Comparison of ENCODE assay signal across 12 cellular contexts in genomic region chr9:127754099-127754760, GRCh38. TPM values are rescaled to one million over a fixed set of nuclear protein-coding genes. Genes with fewer than 3 reads are reported as not detected.
DNase-seq lines count a peak whose midpoint lies in the region; ATAC-seq and TF ChIP-seq lines count a peak whose summit lies in the region.
"Had no signal": no experiment of that assay in that cellular context is flagged by ENCODE, and none has a peak within 500 bp of the region (broad histone marks: within the 10 kb centered on the region; RNA-seq: fewer than 3 reads in every experiment).

No MANE protein-coding gene starts in this region.

- H3K27me3 Mint-ChIP-seq in activated naive CD4-positive, alpha-beta T cell treated with anti-CD3 and anti-CD28 coated beads, Interleukin-2, amount 10 ng/mL, durations not matched to agents 7 days and 5 days: no peaks in the 10 kb centered on the region
- H3K27me3 Mint-ChIP-seq in CD4-positive, alpha-beta T cell: no peaks in the 10 kb centered on the region
- H3K27me3 Mint-ChIP-seq: activated naive CD4-positive, alpha-beta T cell treated with anti-CD3 and anti-CD28 coated beads, Interleukin-2, amount 50 U/mL, for 24 hours had no signal

- no peak for TF ChIP-seq CTCF in CD4-positive, alpha-beta T cell (IDR thresholded peaks at IDR 0.05)

- H3K36me3 Mint-ChIP-seq in activated naive CD4-positive, alpha-beta T cell treated with anti-CD3 and anti-CD28 coated beads, Interleukin-2, amount 10 ng/mL, durations not matched to agents 7 days and 5 days: peaks cover 31% of the 10 kb centered on the region
- peaks cover 78% of the 10 kb centered on the region for H3K36me3 Mint-ChIP-seq in stimulated activated effector memory CD8-positive, alpha-beta T cell treated with anti-CD3 and anti-CD28 coated beads, Interleukin-12 subunit alpha, Interleukin-12 subunit beta, amount 100 ng/mL, for 72 hours
- H3K36me3 Mint-ChIP-seq in CD4-positive, alpha-beta T cell (ENCODE audit: low read depth): peaks cover 50% of the 10 kb centered on the region

- intact Hi-C loops in Right ventricle myocardium inferior (cut with DNase I) (no loop called here), cardiac septum (cut with DNase I) (no loop called here), aorta (cut with DNase I) (no loop called here)
- intact Hi-C loops in CD4-positive, alpha-beta T cell (cut with DNase I, micrococcal nuclease): no loop called here

- ATAC-seq in Right ventricle myocardium inferior: peak; percentile 26
- ATAC-seq in aorta (ENCODE audit: low FRiP score): peak; percentile 9
- ATAC-seq in stimulated activated effector memory CD8-positive, alpha-beta T cell treated with anti-CD3 and anti-CD28 coated beads, Interleukin-12 subunit alpha, Interleukin-12 subunit beta, amount 100 ng/mL, for 72 hours: no peak
- ATAC-seq in CD4-positive, alpha-beta T cell (ENCODE audit: poor library complexity): no peak
- ATAC-seq: natural killer cell had no signal

- no peaks in the 10 kb centered on the region for H3K4me1 Mint-ChIP-seq in activated naive CD4-positive, alpha-beta T cell treated with anti-CD3 and anti-CD28 coated beads, Interleukin-2, amount 10 ng/mL, durations not matched to agents 7 days and 5 days
- H3K4me1 Mint-ChIP-seq in stimulated activated effector memory CD8-positive, alpha-beta T cell treated with anti-CD3 and anti-CD28 coated beads, Interleukin-12 subunit alpha, Interleukin-12 subunit beta, amount 100 ng/mL, for 72 hours: peaks cover 24% of the 10 kb centered on the region
- H3K4me1 Mint-ChIP-seq in CD4-positive, alpha-beta T cell (ENCODE audit: low read depth): peaks cover 13% of the 10 kb centered on the region

- DNase-seq in Right ventricle myocardium inferior (ENCODE audit: missing footprints) (no peak), cardiac septum (ENCODE audit: low spot score) (no peak), adipocyte (ENCODE audit: low read depth) (peak; percentile 43), islet precursor cell (peak; percentile 66), aorta (no peak)
- no peak for DNase-seq in activated naive CD4-positive, alpha-beta T cell treated with anti-CD3 and anti-CD28 coated beads, Interleukin-2, amount 10 ng/mL, durations not matched to agents 7 days and 5 days
- DNase-seq in stimulated activated effector memory CD8-positive, alpha-beta T cell treated with anti-CD3 and anti-CD28 coated beads, Interleukin-12 subunit alpha, Interleukin-12 subunit beta, amount 100 ng/mL, for 72 hours (ENCODE audit: low spot score in 2 of 2): no peak
- DNase-seq in CD4-positive, alpha-beta T cell: no peak
- DNase-seq: natural killer cell had no signal

- H3K4me1 ChIP-seq in adipocyte (ENCODE audit: control insufficient read depth, insufficient read depth, low read length) (no peaks in the 10 kb centered on the region), aorta (ENCODE audit: control insufficient read depth in 1 of 2, insufficient read depth in 2 of 2, low read length in 2 of 2) (no peaks in the 10 kb centered on the region)

- no peak overlapping the region for H3K4me3 Mint-ChIP-seq in activated naive CD4-positive, alpha-beta T cell treated with anti-CD3 and anti-CD28 coated beads, Interleukin-2, amount 10 ng/mL, durations not matched to agents 7 days and 5 days
- no peak overlapping the region for H3K4me3 Mint-ChIP-seq in stimulated activated effector memory CD8-positive, alpha-beta T cell treated with anti-CD3 and anti-CD28 coated beads, Interleukin-12 subunit alpha, Interleukin-12 subunit beta, amount 100 ng/mL, for 72 hours
- H3K4me3 Mint-ChIP-seq in CD4-positive, alpha-beta T cell: no peak overlapping the region
- H3K4me3 Mint-ChIP-seq: activated naive CD4-positive, alpha-beta T cell treated with anti-CD3 and anti-CD28 coated beads, Interleukin-2, amount 50 U/mL, for 24 hours; natural killer cell had no signal

- CTCF ChIA-PET in activated naive CD4-positive, alpha-beta T cell treated with anti-CD3 and anti-CD28 coated beads, Interleukin-2, amount 10 ng/mL, durations not matched to agents 7 days and 5 days (lab: Charles Lee): no interaction called here
- CTCF ChIA-PET in CD4-positive, alpha-beta T cell (lab: Charles Lee): no interaction called here

- no peak overlapping the region for H3K9ac ChIP-seq in adipocyte (ENCODE audit: low read length)

- H3K4me3 ChIP-seq in adipocyte (ENCODE audit: low read length) (no peak overlapping the region), aorta (ENCODE audit: low read length in 2 of 2) (no peak overlapping the region)

- H3K27ac ChIP-seq in aorta (ENCODE audit: low read depth in 1 of 2, low read length in 2 of 2): no peak overlapping the region
- H3K27ac ChIP-seq in CD4-positive, alpha-beta T cell (ENCODE audit: low read depth, low read length): no peak overlapping the region
- H3K27ac ChIP-seq: C4-2B had no signal

- POLR2A ChIA-PET in CD4-positive, alpha-beta T cell (lab: Charles Lee): no interaction called here

- peaks cover 47% of the 10 kb centered on the region for H3K27me3 ChIP-seq in adipocyte (replicated peaks; ENCODE audit: control insufficient read depth, insufficient read depth, low read length)
- H3K27me3 ChIP-seq in aorta (ENCODE audit: control insufficient read depth in 1 of 2, insufficient read depth in 2 of 2, low read length in 1 of 2): no peaks in the 10 kb centered on the region
- no peaks in the 10 kb centered on the region for H3K27me3 ChIP-seq in CD4-positive, alpha-beta T cell (ENCODE audit: control insufficient read depth, insufficient read depth, low read length)

- H3K27ac Mint-ChIP-seq in activated naive CD4-positive, alpha-beta T cell treated with anti-CD3 and anti-CD28 coated beads, Interleukin-2, amount 10 ng/mL, durations not matched to agents 7 days and 5 days: no peak overlapping the region
- H3K27ac Mint-ChIP-seq in stimulated activated effector memory CD8-positive, alpha-beta T cell treated with anti-CD3 and anti-CD28 coated beads, Interleukin-12 subunit alpha, Interleukin-12 subunit beta, amount 100 ng/mL, for 72 hours: no peak overlapping the region
- H3K27ac Mint-ChIP-seq in CD4-positive, alpha-beta T cell: no peak overlapping the region
- H3K27ac Mint-ChIP-seq: activated naive CD4-positive, alpha-beta T cell treated with anti-CD3 and anti-CD28 coated beads, Interleukin-2, amount 50 U/mL, for 24 hours had no signal

- H3K9me3 ChIP-seq in adipocyte (ENCODE audit: control insufficient read depth, low read length) (no peaks in the 10 kb centered on the region), aorta (ENCODE audit: control insufficient read depth, low read length) (no peaks in the 10 kb centered on the region)
- H3K9me3 ChIP-seq in CD4-positive, alpha-beta T cell (ENCODE audit: control insufficient read depth, low read length): no peaks in the 10 kb centered on the region

- WGBS in aorta, 2 donors: 30 to 36% methylated on average over 43 to 56 of the region's 56 CpGs

- no peaks in the 10 kb centered on the region for H3K36me3 ChIP-seq in adipocyte (ENCODE audit: control insufficient read depth, insufficient read depth, low read length, severe bottlenecking)
- no peaks in the 10 kb centered on the region for H3K36me3 ChIP-seq in aorta (ENCODE audit: control insufficient read depth in 1 of 2, insufficient read depth in 2 of 2, low read length in 1 of 2)

- no peaks in the 10 kb centered on the region for H3K9me3 Mint-ChIP-seq in activated naive CD4-positive, alpha-beta T cell treated with anti-CD3 and anti-CD28 coated beads, Interleukin-2, amount 10 ng/mL, durations not matched to agents 7 days and 5 days
- no peaks in the 10 kb centered on the region for H3K9me3 Mint-ChIP-seq in stimulated activated effector memory CD8-positive, alpha-beta T cell treated with anti-CD3 and anti-CD28 coated beads, Interleukin-12 subunit alpha, Interleukin-12 subunit beta, amount 100 ng/mL, for 72 hours
- H3K9me3 Mint-ChIP-seq in CD4-positive, alpha-beta T cell: no peaks in the 10 kb centered on the region
- H3K9me3 Mint-ChIP-seq: activated naive CD4-positive, alpha-beta T cell treated with anti-CD3 and anti-CD28 coated beads, Interleukin-2, amount 50 U/mL, for 24 hours; natural killer cell had no signal

RNA-seq across cellular contexts. Expression of gene TOR2A, which starts 19.1 kb away (rescaled TPM):
- total RNA-seq in Right ventricle myocardium inferior (3.8 TPM), cardiac septum (4.4 TPM), aorta (1 to 10 TPM; 5.8 to 8.0 TPM)
- 10 to 100 TPM in 1 of 2 donors, 1 to 10 TPM in 1; 4.5 to 12.7 TPM for polyA plus RNA-seq in aorta
- total RNA-seq in CD4-positive, alpha-beta T cell: 1 to 10 TPM; 7.6 to 8.2 TPM

RNA-seq across cellular contexts. Expression of gene SH2D3C, which starts 24.2 kb away (rescaled TPM):
- total RNA-seq in Right ventricle myocardium inferior (21.3 TPM), cardiac septum (16.0 TPM), aorta (10 to 100 TPM; 19.7 to 34.8 TPM)
- polyA plus RNA-seq in aorta: 1 to 10 TPM in 1 of 2 donors, under 1 TPM in 1; 0.13 to 2.0 TPM
- total RNA-seq in CD4-positive, alpha-beta T cell: 10 to 100 TPM; 10.9 to 11.8 TPM
- total RNA-seq: fibroblast of lung had no signal

RNA-seq across cellular contexts. Expression of gene CDK9, which starts 31.6 kb away (rescaled TPM):
- total RNA-seq in Right ventricle myocardium inferior (49.9 TPM), cardiac septum (48.7 TPM), aorta (100 to 1,000 TPM; 103 to 131 TPM)
- polyA plus RNA-seq in aorta: 100 to 1,000 TPM in 1 of 2 donors, 10 to 100 TPM in 1; 29.3 to 115 TPM
- total RNA-seq in CD4-positive, alpha-beta T cell: 100 to 1,000 TPM; 117 to 121 TPM

RNA-seq across cellular contexts. Expression of gene TTC16, which starts 38.4 kb away (rescaled TPM):
- total RNA-seq in Right ventricle myocardium inferior (0.30 TPM), cardiac septum (0.16 TPM), aorta (under 1 TPM; 0.16 to 0.30 TPM)
- not detected for polyA plus RNA-seq in aorta
- total RNA-seq in CD4-positive, alpha-beta T cell: 1 to 10 TPM; 1.6 to 2.1 TPM
- polyA plus RNA-seq: fibroblast of lung had no signal

RNA-seq across cellular contexts. Expression of gene PTRH1, which starts 38.8 kb away (rescaled TPM):
- total RNA-seq in Right ventricle myocardium inferior (14.2 TPM), cardiac septum (13.4 TPM), aorta (10 to 100 TPM in 1 of 2 donors, 1 to 10 TPM in 1; 9.8 to 12.2 TPM)
- polyA plus RNA-seq in aorta: 10 to 100 TPM; 12.1 to 23.2 TPM
- total RNA-seq in CD4-positive, alpha-beta T cell: 1 to 10 TPM; 4.5 to 5.9 TPM

Comparison
In these comparisons a context has a peak if more than half of its experiments do, and no peak if none do; other contexts are left out.
1. ATAC-seq: peak in Right ventricle myocardium inferior (single experiment) and aorta (single experiment); none in stimulated activated effector memory CD8-positive, alpha-beta T cell treated with anti-CD3 and anti-CD28 coated beads, Interleukin-12 subunit alpha, Interleukin-12 subunit beta, amount 100 ng/mL, for 72 hours (single experiment) and CD4-positive, alpha-beta T cell (single experiment).
2. DNase-seq: peak in adipocyte (single experiment) and islet precursor cell (single experiment); none in Right ventricle myocardium inferior (single experiment), cardiac septum (single experiment), aorta (0 of 2), activated naive CD4-positive, alpha-beta T cell treated with anti-CD3 and anti-CD28 coated beads, Interleukin-2, amount 10 ng/mL, durations not matched to agents 7 days and 5 days (single experiment), stimulated activated effector memory CD8-positive, alpha-beta T cell treated with anti-CD3 and anti-CD28 coated beads, Interleukin-12 subunit alpha, Interleukin-12 subunit beta, amount 100 ng/mL, for 72 hours (0 of 2) and CD4-positive, alpha-beta T cell (0 of 10).